Comparison of ENCODE assay signal across 10 cellular contexts in genomic region chr10:114615600-114616007, GRCh38. TPM values are rescaled to one million over a fixed set of nuclear protein-coding genes. Genes with fewer than 3 reads are reported as not detected.
A peak's percentile ranks its signal among the peaks of the same experiment; 100 is the strongest.
DNase-seq lines count a peak whose midpoint lies in the region; ATAC-seq lines count a peak whose summit lies in the region.
"Had no signal": no experiment of that assay in that cellular context is flagged by ENCODE, and none has a peak within 500 bp of the region (broad histone marks: within the 10 kb centered on the region; RNA-seq: fewer than 3 reads in every experiment).

No MANE protein-coding gene starts in this region.

- H3K4me3 ChIP-seq in CD4-positive, CD25-positive, alpha-beta regulatory T cell (ENCODE audit: low read depth, low read length): peak overlapping the region; percentile 51
- H3K4me3 ChIP-seq in HAP-1: no peak overlapping the region

- H3K4me1 Mint-ChIP-seq in CD4-positive, CD25-positive, alpha-beta regulatory T cell: peaks cover 9 to 45% (median 20%) of the 10 kb centered on the region in 4 donors
- peaks cover 15% of the 10 kb centered on the region for H3K4me1 Mint-ChIP-seq in T-helper 17 cell

- peak overlapping the region; percentile 64 for H3K27ac ChIP-seq in CD4-positive, CD25-positive, alpha-beta regulatory T cell (ENCODE audit: insufficient read depth, low read length, poor library complexity, severe bottlenecking)

- ATAC-seq in CD4-positive, CD25-positive, alpha-beta regulatory T cell (ENCODE audit: low read depth in 2 of 2): peak; percentile 51 to 71
- ATAC-seq in GM19025 (IDR thresholded peaks at IDR 0.05; ENCODE audit: low read depth, unreplicated experiment) (peak; percentile 90), HG02884 (IDR thresholded peaks at IDR 0.05; ENCODE audit: unreplicated experiment) (peak; percentile 92), T-helper 17 cell (peak; percentile 52)

- in situ Hi-C loops in HAP-1 (cut with MboI; ENCODE audit: low sequenced_read_pairs): no loop called here

- H3K9me3 ChIP-seq in CD4-positive, CD25-positive, alpha-beta regulatory T cell (ENCODE audit: control insufficient read depth in 2 of 2, low read length in 2 of 2): no peaks in the 10 kb centered on the region
- H3K9me3 ChIP-seq in T-helper 17 cell (ENCODE audit: control insufficient read depth, low read length, poor library complexity, severe bottlenecking) (no peaks in the 10 kb centered on the region), HAP-1 (no peaks in the 10 kb centered on the region)

- peak overlapping the region in 3 of 4 donors; percentile 15 to 85 (median 68) for H3K4me3 Mint-ChIP-seq in CD4-positive, CD25-positive, alpha-beta regulatory T cell
- peak overlapping the region; percentile 37 for H3K4me3 Mint-ChIP-seq in T-helper 17 cell

- H3K9me3 Mint-ChIP-seq in CD4-positive, CD25-positive, alpha-beta regulatory T cell: no peaks in the 10 kb centered on the region

- H3K4me1 ChIP-seq in CD4-positive, CD25-positive, alpha-beta regulatory T cell (ENCODE audit: control insufficient read depth, insufficient read depth, low read length, poor library complexity, severe bottlenecking): peaks cover 7% of the 10 kb centered on the region
- H3K4me1 ChIP-seq in HAP-1: no peaks in the 10 kb centered on the region; the same call in 1 of the 2 replicates

- H3K36me3 Mint-ChIP-seq in CD4-positive, CD25-positive, alpha-beta regulatory T cell: no peaks in the 10 kb centered on the region
- peaks cover 4% of the 10 kb centered on the region for H3K36me3 Mint-ChIP-seq in T-helper 17 cell (ENCODE audit: low read depth)
- H3K36me3 Mint-ChIP-seq: CD4-positive, alpha-beta memory T cell had no signal

- no peaks in the 10 kb centered on the region for H3K36me3 ChIP-seq in CD4-positive, CD25-positive, alpha-beta regulatory T cell (ENCODE audit: control insufficient read depth, insufficient read depth, low read length)
- H3K36me3 ChIP-seq in HAP-1 (replicated peaks): no peaks in the 10 kb centered on the region

- peak in 2 of 3 donors; percentile 28 to 84 for DNase-seq in CD4-positive, CD25-positive, alpha-beta regulatory T cell
- DNase-seq in T-helper 17 cell: no peak
- no peak for DNase-seq in NCI-H187 treated with DMSO at 0.1 percent for 48 hours (lab: John Stamatoyannopoulos, UW)
- DNase-seq in hypothalamus (lab: John Stamatoyannopoulos, UW): no peak
- DNase-seq in NCI-H2227 (lab: John Stamatoyannopoulos, UW; ENCODE audit: unreplicated experiment): no peak
- DNase-seq in HAP-1 (ENCODE audit: low spot score in 2 of 2): no peak
- DNase-seq: activated gamma-delta T cell treated with Interleukin-2 at 50 U/mL for 16 hours had no signal

- peak overlapping the region in 2 of 3 donors; percentile 42 to 62 for H3K27ac Mint-ChIP-seq in CD4-positive, CD25-positive, alpha-beta regulatory T cell
- peak overlapping the region; percentile 17 for H3K27ac Mint-ChIP-seq in T-helper 17 cell

- H3K27me3 Mint-ChIP-seq in CD4-positive, CD25-positive, alpha-beta regulatory T cell: no peaks in the 10 kb centered on the region
- H3K27me3 Mint-ChIP-seq in T-helper 17 cell: no peaks in the 10 kb centered on the region
- H3K27me3 Mint-ChIP-seq: CD4-positive, alpha-beta memory T cell had no signal

- no peaks in the 10 kb centered on the region for H3K27me3 ChIP-seq in CD4-positive, CD25-positive, alpha-beta regulatory T cell (ENCODE audit: control insufficient read depth, insufficient read depth, low read length)
- no peaks in the 10 kb centered on the region for H3K27me3 ChIP-seq in HAP-1 (ENCODE audit: low read depth)

RNA-seq across cellular contexts. Expression of gene ABLIM1, which starts 42.5 kb away (rescaled TPM):
- 131 TPM for total RNA-seq in CD4-positive, CD25-positive, alpha-beta regulatory T cell
- polyA plus RNA-seq in CD4-positive, CD25-positive, alpha-beta regulatory T cell: 100 to 1,000 TPM; 101 to 138 (median 129) TPM
- total RNA-seq in T-helper 17 cell: 100 to 1,000 TPM; 141 to 184 TPM

Comparison
In these comparisons a context has a peak if more than half of its experiments do, and no peak if none do; other contexts are left out.
1. DNase-seq: peak in CD4-positive, CD25-positive, alpha-beta regulatory T cell (2 of 3); none in T-helper 17 cell (0 of 3), NCI-H187 treated with DMSO at 0.1 percent for 48 hours (single experiment), hypothalamus (0 of 51), NCI-H2227 (single experiment) and HAP-1 (0 of 2).
2. Peak in every context shown above with its lines, with median percentiles within 50 percentile points of each other: ATAC-seq.